ENCODE assay signal across 14 cellular contexts in the genomic region with DNA sequence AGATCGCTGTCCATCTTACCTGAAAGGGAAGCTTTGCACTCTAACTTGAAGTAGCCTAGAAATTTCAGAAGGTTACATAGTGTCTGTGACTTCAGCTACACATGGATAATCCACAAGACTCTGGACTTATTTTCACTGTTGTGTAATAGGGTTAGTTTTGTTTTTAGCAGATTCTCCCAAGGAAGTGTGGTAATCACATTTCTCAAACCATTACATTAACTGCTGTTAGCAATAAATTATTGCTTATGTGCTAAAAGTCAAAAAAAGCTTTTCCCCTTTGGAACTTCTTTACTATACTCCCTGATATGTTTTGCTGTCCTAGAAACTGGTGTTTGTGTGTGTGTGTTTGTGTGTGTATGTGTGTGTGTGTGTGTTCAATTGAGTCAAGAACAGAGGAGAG.
DNase-seq lines count a peak whose midpoint lies in the region; ATAC-seq and TF ChIP-seq lines count a peak whose summit lies in the region.
"Had no signal": no experiment of that assay in that cellular context is flagged by ENCODE, and none has a peak within 500 bp of the region (broad histone marks: within the 10 kb centered on the region; RNA-seq: fewer than 3 reads in every experiment).

No MANE protein-coding gene starts in this region.

- intact Hi-C loops in natural killer cell (cut with micrococcal nuclease): no loop called here
- intact Hi-C loops in adrenal gland (cut with DNase I): no loop called here
- intact Hi-C loops in aorta (cut with DNase I): no loop called here

- TF ChIP-seq CTCF in natural killer cell (IDR thresholded peaks at IDR 0.05) (no peak), adrenal gland (IDR thresholded peaks at IDR 0.05) (no peak), lung (IDR thresholded peaks at IDR 0.05; ENCODE audit: control extremely low read depth, extremely low read depth) (no peak)

- H3K36me3 ChIP-seq in adrenal gland (replicated peaks in 1 of 2): no peaks in the 10 kb centered on the region
- no peaks in the 10 kb centered on the region for H3K36me3 ChIP-seq in lung (ENCODE audit: control insufficient read depth in 2 of 2, insufficient read depth in 2 of 2, low read length in 2 of 2)
- no peaks in the 10 kb centered on the region for H3K36me3 ChIP-seq in aorta (ENCODE audit: control insufficient read depth in 1 of 2, insufficient read depth in 2 of 2, low read length in 1 of 2)

- peak in 1 of 2 donors; percentile 80 for ATAC-seq in natural killer cell treated with Interleukin-12 subunit alpha and Interleukin-12 subunit beta and Interleukin-15 and Interleukin-18, amount 100 ng/mL, for 72 hours
- ATAC-seq in natural killer cell: no peak
- ATAC-seq in lung (ENCODE audit: insufficient read depth, low FRiP score): peak; percentile 7
- peak; percentile 77 for ATAC-seq in aorta (ENCODE audit: low FRiP score)
- ATAC-seq in HG02642 (IDR thresholded peaks at IDR 0.05; ENCODE audit: poor library complexity, unreplicated experiment): no peak
- ATAC-seq in GM18868 (IDR thresholded peaks at IDR 0.05; ENCODE audit: unreplicated experiment): no peak
- ATAC-seq in HG03457 (IDR thresholded peaks at IDR 0.05; ENCODE audit: unreplicated experiment): no peak
- ATAC-seq: esophagus mucosa had no signal

- H3K4me3 Mint-ChIP-seq in natural killer cell treated with Interleukin-12 subunit alpha and Interleukin-12 subunit beta and Interleukin-15 and Interleukin-18, amount 100 ng/mL, for 72 hours: peak overlapping the region; percentile 27
- H3K4me3 Mint-ChIP-seq in natural killer cell: no peak overlapping the region
- H3K4me3 Mint-ChIP-seq: naive B cell had no signal

- H3K36me3 Mint-ChIP-seq in natural killer cell treated with Interleukin-12 subunit alpha and Interleukin-12 subunit beta and Interleukin-15 and Interleukin-18, amount 100 ng/mL, for 72 hours: no peaks in the 10 kb centered on the region
- H3K36me3 Mint-ChIP-seq in natural killer cell: no peaks in the 10 kb centered on the region
- H3K36me3 Mint-ChIP-seq: naive B cell had no signal

- no peaks in the 10 kb centered on the region for H3K9me3 Mint-ChIP-seq in natural killer cell treated with Interleukin-12 subunit alpha and Interleukin-12 subunit beta and Interleukin-15 and Interleukin-18, amount 100 ng/mL, for 72 hours
- no peaks in the 10 kb centered on the region for H3K9me3 Mint-ChIP-seq in natural killer cell
- H3K9me3 Mint-ChIP-seq: naive B cell had no signal

- WGBS in adrenal gland, 4 donors: 83 to 91% (median 88%) methylated on average over 1 of the region's 1 CpG
- WGBS in lung, 2 donors: 38 to 76% methylated on average over 1 of the region's 1 CpG
- WGBS in aorta, 2 donors: 95 to 98% methylated on average over 1 of the region's 1 CpG

- H3K27ac Mint-ChIP-seq in natural killer cell treated with Interleukin-12 subunit alpha and Interleukin-12 subunit beta and Interleukin-15 and Interleukin-18, amount 100 ng/mL, for 72 hours: peak overlapping the region; percentile 27 to 67
- H3K27ac Mint-ChIP-seq in natural killer cell: no peak overlapping the region

- H3K27me3 ChIP-seq in adrenal gland (no peaks in the 10 kb centered on the region), lung (ENCODE audit: control insufficient read depth, insufficient read depth) (no peaks in the 10 kb centered on the region), aorta (ENCODE audit: control insufficient read depth in 1 of 2, insufficient read depth in 2 of 2, low read length in 1 of 2) (no peaks in the 10 kb centered on the region)

- H3K27me3 Mint-ChIP-seq in natural killer cell treated with Interleukin-12 subunit alpha and Interleukin-12 subunit beta and Interleukin-15 and Interleukin-18, amount 100 ng/mL, for 72 hours: no peaks in the 10 kb centered on the region
- no peaks in the 10 kb centered on the region for H3K27me3 Mint-ChIP-seq in natural killer cell (ENCODE audit: low read depth in 2 of 2)
- H3K27me3 Mint-ChIP-seq: naive B cell had no signal

- H3K4me1 Mint-ChIP-seq in natural killer cell treated with Interleukin-12 subunit alpha and Interleukin-12 subunit beta and Interleukin-15 and Interleukin-18, amount 100 ng/mL, for 72 hours (ENCODE audit: low read depth in 2 of 2): peaks cover 28 to 30% of the 10 kb centered on the region in 2 donors
- peaks cover 7 to 29% of the 10 kb centered on the region in 2 donors for H3K4me1 Mint-ChIP-seq in natural killer cell

- H3K4me1 ChIP-seq in adrenal gland (replicated peaks in 1 of 2) (peaks cover 0 to 24% of the 10 kb centered on the region in 2 donors), lung (ENCODE audit: control insufficient read depth in 2 of 2, insufficient read depth in 2 of 2, low read length in 2 of 2) (peaks cover 1 to 24% of the 10 kb centered on the region in 2 donors), aorta (ENCODE audit: control insufficient read depth in 1 of 2, insufficient read depth in 2 of 2, low read length in 2 of 2) (peaks cover 5 to 17% of the 10 kb centered on the region in 2 donors)

- TF ChIP-seq POLR2A in adrenal gland (IDR thresholded peaks at IDR 0.05): no peak

- no peak for DNase-seq in natural killer cell treated with Interleukin-12 subunit alpha and Interleukin-12 subunit beta and Interleukin-15 and Interleukin-18, amount 100 ng/mL, for 72 hours (ENCODE audit: low spot score)
- DNase-seq in natural killer cell (no peak), adrenal gland (no peak), lung (ENCODE audit: low spot score) (no peak), aorta (no peak)
- DNase-seq: activated naive CD4-positive, alpha-beta T cell; cerebellar nuclear complex; DMS79; naive B cell; NCI-H69 had no signal

- H3K9me3 ChIP-seq in adrenal gland (replicated peaks in 1 of 3): no peaks in the 10 kb centered on the region
- no peaks in the 10 kb centered on the region for H3K9me3 ChIP-seq in lung (ENCODE audit: control insufficient read depth in 2 of 2, insufficient read depth in 1 of 2, low read length in 1 of 2)
- H3K9me3 ChIP-seq in aorta (ENCODE audit: control insufficient read depth, low read length): no peaks in the 10 kb centered on the region

- H3K4me3 ChIP-seq in adrenal gland (no peak overlapping the region), lung (no peak overlapping the region), aorta (ENCODE audit: low read length in 2 of 2) (no peak overlapping the region)

- H3K27ac ChIP-seq in adrenal gland (peak overlapping the region in 3 of 5 donors; percentile 10 to 77 (median 11)), lung (ENCODE audit: low read depth in 1 of 2, low read length in 1 of 2) (peak overlapping the region in 1 of 2 donors; percentile 50), aorta (ENCODE audit: low read depth in 1 of 2, low read length in 2 of 2) (no peak overlapping the region)

Comparison
In these comparisons a context has a peak if more than half of its experiments do, and no peak if none do; other contexts are left out.
1. H3K27ac Mint-ChIP-seq: peak in natural killer cell treated with Interleukin-12 subunit alpha and Interleukin-12 subunit beta and Interleukin-15 and Interleukin-18, amount 100 ng/mL, for 72 hours (2 of 2); none in natural killer cell (0 of 2).
2. ATAC-seq: peak in lung (single experiment) and aorta (single experiment); none in natural killer cell (0 of 3), HG02642 (single experiment), GM18868 (single experiment) and HG03457 (single experiment).
3. H3K27ac ChIP-seq: peak in adrenal gland (3 of 5); none in aorta (0 of 2).